8 cellular contexts compared by ENCODE assay signal in the genomic region with DNA sequence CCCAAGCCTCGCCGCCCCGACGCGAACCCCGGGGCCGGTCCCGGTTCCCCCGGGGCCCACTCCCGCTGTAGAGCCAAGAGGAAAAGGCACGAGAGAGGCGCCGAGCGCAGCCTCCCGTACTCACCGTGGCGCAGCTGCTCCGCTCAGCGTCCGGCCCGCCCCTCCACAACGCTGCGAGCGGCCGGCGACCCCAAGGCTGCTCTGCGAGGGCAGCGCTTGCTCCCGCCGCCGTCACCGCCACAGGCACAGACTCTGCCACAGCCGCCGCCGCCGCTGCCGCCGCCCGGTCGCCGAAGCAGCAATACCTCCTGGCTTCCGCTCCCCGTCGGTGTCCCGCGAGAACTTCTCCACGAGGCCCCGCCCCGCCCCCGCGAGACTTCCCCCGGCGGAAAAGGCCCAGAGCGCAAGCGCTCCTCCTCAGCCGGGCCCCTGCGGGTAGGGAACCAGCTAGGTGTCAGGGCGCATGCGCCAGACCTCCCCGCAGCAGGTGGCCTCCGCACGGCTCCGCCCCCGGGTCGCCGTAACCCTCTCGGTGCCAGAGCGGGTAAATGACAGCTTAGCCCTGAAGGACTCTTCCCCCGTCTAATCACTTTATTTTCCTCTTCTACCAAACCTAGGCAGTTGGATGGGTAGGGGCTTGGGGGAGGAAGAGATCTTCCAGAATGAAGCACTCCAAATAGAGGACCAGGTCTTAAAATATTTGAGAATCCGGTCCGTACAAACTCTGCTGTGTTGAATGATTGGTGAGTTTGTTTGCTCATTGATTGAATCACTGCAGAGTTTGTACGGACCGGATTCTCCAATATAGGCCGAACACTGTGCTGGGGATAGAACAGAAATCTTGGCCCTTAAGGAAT. TPM values are rescaled to one million over a fixed set of nuclear protein-coding genes. Genes with fewer than 3 reads are reported as not detected.
A peak's percentile ranks its signal among the peaks of the same experiment; 100 is the strongest.
DNase-seq lines count a peak whose midpoint lies in the region; ATAC-seq, FAIRE-seq and TF ChIP-seq lines count a peak whose summit lies in the region.

A gene (minus strand): TSS at position 314 of the 857 bp plus-strand sequence. CDS start 12,050 bp downstream, outside the sequence.

- intact Hi-C loops in kidney (cut with DNase I) = no loop called here

- no peak for FAIRE-seq in kidney (lab: Jason Lieb, UNC)

- peak within 1 kb of the TSS; percentile 90 to 96 for H3K4me3 ChIP-seq in kidney (ENCODE audit: low read length in 2 of 2)

- H3K9ac ChIP-seq in kidney (ENCODE audit: low read length in 2 of 2) = peak within 1 kb of the TSS; percentile 81 to 89

- TF ChIP-seq CTCF in AG09319 (IDR thresholded peaks at IDR 0.05; ENCODE audit: low read depth, low read length) (no peak), kidney (IDR thresholded peaks at IDR 0.05; ENCODE audit: borderline replicate concordance, extremely low read depth, insufficient read depth) (peak; percentile 16)

- no peaks in the 10 kb centered on the region for H3K36me3 ChIP-seq in kidney (ENCODE audit: control insufficient read depth in 1 of 2, insufficient read depth in 2 of 2, low read length in 2 of 2)

- peak; percentile 82 for ATAC-seq in HG03432 (IDR thresholded peaks at IDR 0.05; ENCODE audit: unreplicated experiment)

- H3K4me1 ChIP-seq in kidney (ENCODE audit: control insufficient read depth in 1 of 2, insufficient read depth in 1 of 2, low read depth in 1 of 2, low read length in 2 of 2) = peaks cover 4 to 5% of the 10 kb centered on the region in 2 donors

- peak; percentile 93 for TF ChIP-seq POLR2A in GM19193 (IDR thresholded peaks at IDR 0.05; ENCODE audit: extremely low read depth, insufficient read depth, insufficient read length)

- DNase-seq in AG09319 (ENCODE audit: extremely low read depth, low read depth) = peak; percentile 89
- peak; percentile 91 for DNase-seq in NCI-H510A treated with DMSO at 0.1 percent for 48 hours (lab: John Stamatoyannopoulos, UW)
- peak; percentile 99 to 100 for DNase-seq in activated CD4-positive, alpha-beta T cell treated with anti-CD3 and anti-CD28 coated beads for 24 hours (ENCODE audit: low read depth in 2 of 2)
- DNase-seq in cerebellum (ENCODE audit: low spot score) = peak; percentile 97
- DNase-seq in kidney = peak; percentile 100
- peak; percentile 100 for DNase-seq in stimulated activated CD4-positive, alpha-beta T cell treated with anti-CD3 and anti-CD28 coated beads, Interleukin-15, amount 100 ng/mL, for 1 hour (ENCODE audit: low read depth in 1 of 2, low spot score in 1 of 2)

- peak within 1 kb of the TSS; percentile 56 to 90 for H3K27ac ChIP-seq in kidney (ENCODE audit: low read depth in 2 of 2, low read length in 2 of 2)

- no peaks in the 10 kb centered on the region for H3K9me3 ChIP-seq in kidney (ENCODE audit: control insufficient read depth in 1 of 2, low read length in 2 of 2)

RNA-seq across cellular contexts. Expression of the gene that starts here (rescaled TPM):
- total RNA-seq in cerebellum (74.9 TPM), kidney (119 TPM)
- polyA plus RNA-seq in kidney (ENCODE audit: insufficient read depth, low read depth, low replicate concordance) = 65.3 TPM

Comparison
In these comparisons a context has a peak if more than half of its experiments do, and no peak if none do; other contexts are left out.
1. Peak in every context shown above with its lines: DNase-seq, ATAC-seq, H3K4me3 ChIP-seq and H3K27ac ChIP-seq.